In the genomic region with DNA sequence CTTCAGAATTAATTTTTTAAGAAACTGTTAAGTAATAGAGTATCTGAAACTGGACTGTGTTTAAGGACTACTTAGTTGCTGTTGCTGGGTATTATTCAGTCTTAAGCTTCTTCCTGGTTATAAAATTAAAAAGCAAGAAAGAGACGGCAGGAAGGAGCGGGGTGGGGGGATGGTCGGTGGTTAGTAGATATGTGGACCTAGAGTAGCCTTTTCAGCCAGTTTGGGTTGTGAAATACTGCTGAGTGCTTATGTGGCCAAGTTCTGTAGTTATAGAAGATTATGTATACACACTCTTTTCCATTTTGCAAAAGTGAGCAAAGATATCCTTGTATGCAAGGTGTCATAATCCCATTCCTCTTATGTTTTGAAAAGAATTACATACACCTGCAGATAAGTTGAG, we compare ENCODE assay signal across 13 cellular contexts. TPM values are rescaled to one million over a fixed set of nuclear protein-coding genes. Genes with fewer than 3 reads are reported as not detected.
DNase-seq lines count a peak whose midpoint lies in the region; ATAC-seq, FAIRE-seq and TF ChIP-seq lines count a peak whose summit lies in the region.
"Had no signal": no experiment of that assay in that cellular context is flagged by ENCODE, and none has a peak within 500 bp of the region (broad histone marks: within the 10 kb centered on the region; RNA-seq: fewer than 3 reads in every experiment).

No MANE protein-coding gene starts in this region.

- H3K27ac Mint-ChIP-seq in natural killer cell treated with Interleukin-12 subunit alpha and Interleukin-12 subunit beta and Interleukin-15 and Interleukin-18, amount 100 ng/mL, for 72 hours, result peak overlapping the region; percentile 52 to 57
- H3K27ac Mint-ChIP-seq: activated CD4-positive, alpha-beta T cell treated with anti-CD3 and anti-CD28 coated beads, Interleukin-2, amount 10 ng/mL, durations not matched to agents 7 days and 5 days had no signal

- H3K4me3 ChIP-seq in HL-60 (replicated peaks; ENCODE audit: insufficient read depth, low read length), result no peak overlapping the region
- H3K4me3 ChIP-seq in GM12878, result peak overlapping the region; percentile 49
- H3K4me3 ChIP-seq in ascending aorta, result no peak overlapping the region
- H3K4me3 ChIP-seq: SJCRH30 had no signal

- H3K9me3 ChIP-seq in GM12878 (replicated peaks; ENCODE audit: control insufficient read depth, insufficient read depth, low read length) (no peaks in the 10 kb centered on the region), ascending aorta (no peaks in the 10 kb centered on the region)
- H3K9me3 ChIP-seq: SJCRH30 had no signal

- peak overlapping the region; percentile 49 for H3K4me3 Mint-ChIP-seq in natural killer cell treated with Interleukin-12 subunit alpha and Interleukin-12 subunit beta and Interleukin-15 and Interleukin-18, amount 100 ng/mL, for 72 hours
- H3K4me3 Mint-ChIP-seq: activated CD4-positive, alpha-beta T cell treated with anti-CD3 and anti-CD28 coated beads, Interleukin-2, amount 10 ng/mL, durations not matched to agents 7 days and 5 days had no signal

- WGBS in GM12878 (ENCODE audit: insufficient coverage, insufficient replicate concordance, low lambda C conversion rate, missing lambda C conversion rate), result 3% methylated on average over 3 of the region's 3 CpGs

- in situ Hi-C loops in GM12878 (cut with MboI), result loop anchor here (25.0 kb wide), 1 partner anchor 491 kb away; a partner anchor contains a TSS

- BruUV-seq in GM12878 (replicated peaks; lab: Mats Ljungman, UMichigan), result no TSS peak

- H3K9ac ChIP-seq in GM12878 (ENCODE audit: control insufficient read depth, insufficient read depth, low read length), result peak overlapping the region; percentile 36
- H3K9ac ChIP-seq: parathyroid adenoma had no signal

- peak; percentile 63 for DNase-seq in EL
- DNase-seq in HL-60 (ENCODE audit: low read depth in 1 of 2, low spot score in 1 of 2), result peak in 1 of 2 experiments; percentile 71
- no peak for DNase-seq in GM12878 (ENCODE audit: low read depth, low spot score)
- DNase-seq in natural killer cell treated with Interleukin-12 subunit alpha and Interleukin-12 subunit beta and Interleukin-15 and Interleukin-18, amount 100 ng/mL, for 72 hours (ENCODE audit: low spot score), result no peak
- DNase-seq in ascending aorta (ENCODE audit: low spot score in 2 of 2), result no peak
- no peak for DNase-seq in substantia nigra (lab: John Stamatoyannopoulos, UW)
- no peak for DNase-seq in NCI-H146 treated with DMSO at 0.1 percent for 48 hours (lab: John Stamatoyannopoulos, UW; ENCODE audit: unreplicated experiment)
- no peak for DNase-seq in RKO (ENCODE audit: low spot score)
- DNase-seq: activated CD4-positive, alpha-beta T cell treated with anti-CD3 and anti-CD28 coated beads, Interleukin-2, amount 10 ng/mL, durations not matched to agents 7 days and 5 days; islet precursor cell; SJCRH30 had no signal

- H3K9me3 Mint-ChIP-seq in natural killer cell treated with Interleukin-12 subunit alpha and Interleukin-12 subunit beta and Interleukin-15 and Interleukin-18, amount 100 ng/mL, for 72 hours, result no peaks in the 10 kb centered on the region
- H3K9me3 Mint-ChIP-seq: activated CD4-positive, alpha-beta T cell treated with anti-CD3 and anti-CD28 coated beads, Interleukin-2, amount 10 ng/mL, durations not matched to agents 7 days and 5 days; activated naive CD4-positive, alpha-beta T cell treated with anti-CD3 and anti-CD28 coated beads, Interleukin-2, amount 50 U/mL, for 72 hours had no signal

- TF ChIP-seq POLR2A in GM12878 (IDR thresholded peaks at IDR 0.05; ENCODE audit: low read depth, low read length), result no peak

- H3K4me1 ChIP-seq in GM12878 (ENCODE audit: control insufficient read depth, insufficient read depth, low read length) (peaks cover 57% of the 10 kb centered on the region), ascending aorta (peaks cover 0 to 36% of the 10 kb centered on the region in 2 donors)
- H3K4me1 ChIP-seq: parathyroid adenoma, SJCRH30 had no signal

- intact Hi-C loops in GM12878 (cut with micrococcal nuclease; ENCODE audit: unreplicated experiment) (loop anchor here (2.0 kb wide), 1 partner anchor 15 kb away; no protein-coding TSS in a partner anchor), ascending aorta (cut with DNase I) (no loop called here)

- ATAC-seq in GM12878, result peak; percentile 27
- peak; percentile 45 to 53 for ATAC-seq in natural killer cell treated with Interleukin-12 subunit alpha and Interleukin-12 subunit beta and Interleukin-15 and Interleukin-18, amount 100 ng/mL, for 72 hours
- ATAC-seq: activated naive CD4-positive, alpha-beta T cell treated with anti-CD3 and anti-CD28 coated beads, Interleukin-2, amount 50 U/mL, for 72 hours had no signal

- H3K27ac ChIP-seq in HL-60 (replicated peaks) (peak overlapping the region; percentile 81), GM12878 (ENCODE audit: control insufficient read depth, insufficient read depth) (peak overlapping the region; percentile 91), ascending aorta (no peak overlapping the region), substantia nigra (ENCODE audit: low read depth, low read length, poor library complexity, severe bottlenecking) (no peak overlapping the region)
- H3K27ac ChIP-seq: parathyroid adenoma, SJCRH30 had no signal

- H3K4me2 ChIP-seq in GM12878 (ENCODE audit: control insufficient read depth, insufficient read depth), result peak overlapping the region; percentile 73

- no peak for TF ChIP-seq EP300 in GM12878 (IDR thresholded peaks at IDR 0.05; ENCODE audit: borderline replicate concordance in 1 of 2, control insufficient read depth in 1 of 2, low read depth in 2 of 2, low read length in 2 of 2)

- no peak overlapping the region for H2AFZ ChIP-seq in GM12878 (ENCODE audit: control insufficient read depth, low read depth, low read length)
- H2AFZ ChIP-seq: parathyroid adenoma had no signal

- peaks cover 51 to 58% of the 10 kb centered on the region in 2 donors for H3K4me1 Mint-ChIP-seq in natural killer cell treated with Interleukin-12 subunit alpha and Interleukin-12 subunit beta and Interleukin-15 and Interleukin-18, amount 100 ng/mL, for 72 hours (ENCODE audit: low read depth in 2 of 2)

- H3K36me3 Mint-ChIP-seq in natural killer cell treated with Interleukin-12 subunit alpha and Interleukin-12 subunit beta and Interleukin-15 and Interleukin-18, amount 100 ng/mL, for 72 hours, result no peaks in the 10 kb centered on the region
- H3K36me3 Mint-ChIP-seq: activated naive CD4-positive, alpha-beta T cell treated with anti-CD3 and anti-CD28 coated beads, Interleukin-2, amount 50 U/mL, for 72 hours had no signal

- SMC1A ChIA-PET in GM12878 (lab: Charles Lee; ENCODE audit: uncharacterized antibody, unreplicated experiment), result interaction anchor here (0.8 to 16.4 kb wide), 8 partner anchors 19 to 98 kb away, joined by 3 to 430 read pairs (median 8); no protein-coding TSS in a partner anchor

- peaks cover 0 to 2% of the 10 kb centered on the region in 2 donors for H3K27me3 Mint-ChIP-seq in natural killer cell treated with Interleukin-12 subunit alpha and Interleukin-12 subunit beta and Interleukin-15 and Interleukin-18, amount 100 ng/mL, for 72 hours

- RAD21 ChIA-PET in GM12878 (lab: Charles Lee; ENCODE audit: unreplicated experiment), result interaction anchor here (0.6 to 20.6 kb wide), 10 partner anchors 12 to 485 kb away, joined by 3 to 344 read pairs (median 3); a partner anchor contains a TSS

- TF ChIP-seq CTCF in HL-60 (IDR thresholded peaks at IDR 0.05; ENCODE audit: insufficient read depth, low read length) (no peak), GM12878 (IDR thresholded peaks at IDR 0.05 in 2 of 3, conservative IDR thresholded peaks at IDR 0.05 in 1 of 3; ENCODE audit: control insufficient read depth in 2 of 3, extremely low read depth in 1 of 3, insufficient read depth in 1 of 3, low read depth in 3 of 3, low read length in 3 of 3) (no peak), ascending aorta (IDR thresholded peaks at IDR 0.05) (no peak)

- CTCF ChIA-PET in GM12878 (lab: Yijun Ruan, JAX), result interaction anchor here (0.9 to 1.6 kb wide), 6 partner anchors 8 to 495 kb away, joined by 3 to 9 read pairs (median 4); no protein-coding TSS in a partner anchor

- H3K36me3 ChIP-seq in GM12878 (ENCODE audit: control insufficient read depth in 2 of 2, insufficient read depth in 2 of 2, low read length in 1 of 2), result no peaks in the 10 kb centered on the region
- no peaks in the 10 kb centered on the region for H3K36me3 ChIP-seq in ascending aorta
- H3K36me3 ChIP-seq: SJCRH30 had no signal

- FAIRE-seq in GM12878 (lab: Jason Lieb, UNC), result no peak

- no peaks in the 10 kb centered on the region for H4K20me1 ChIP-seq in GM12878 (ENCODE audit: control insufficient read depth, insufficient read depth)

- POLR2A ChIA-PET in GM12878 (lab: Charles Lee), result interaction anchor here (0.7 to 13.8 kb wide), 6 partner anchors 8 to 51 kb away, joined by 3 to 314 read pairs (median 6); a partner anchor contains a TSS

- TF ChIP-seq RAD21 in GM12878 (IDR thresholded peaks at IDR 0.05; ENCODE audit: insufficient read depth, low read depth, low read length), result no peak

- H3K79me2 ChIP-seq in GM12878 (ENCODE audit: control insufficient read depth, insufficient read depth, low read length), result peaks cover 98% of the 10 kb centered on the region

- H3K27me3 ChIP-seq in HL-60 (ENCODE audit: insufficient read depth, poor library complexity, severe bottlenecking), result no peaks in the 10 kb centered on the region
- no peaks in the 10 kb centered on the region for H3K27me3 ChIP-seq in GM12878 (replicated peaks in 1 of 2; ENCODE audit: control insufficient read depth in 2 of 2, insufficient read depth in 2 of 2, low read length in 1 of 2)
- no peaks in the 10 kb centered on the region for H3K27me3 ChIP-seq in ascending aorta
- H3K27me3 ChIP-seq: SJCRH30 had no signal

RNA-seq across cellular contexts. Expression of a gene that starts 28.5 kb away (rescaled TPM):
- 1,689 and 1,819 TPM in 2 replicates for total RNA-seq in GM12878 (2013; cell fraction: nucleolus; rRNA removed)
- total RNA-seq in GM12878 (2014; rRNA removed), result 49.0 and 50.6 TPM in 2 replicates
- 48.9 and 56.3 TPM in 2 replicates for total RNA-seq in GM12878 (2014; rRNA removed; fragmentation: Illumina TruSeq; extraction: Trizol)
- 87.3 and 96.4 TPM in 2 replicates for total RNA-seq in GM12878 (2021)
- polyA plus RNA-seq in GM12878 (2011; ENCODE audit: low read depth), result 62.6 TPM
- polyA plus RNA-seq in GM12878 (2011; rRNA removed), result 67.6 and 71.9 TPM in 2 replicates
- polyA plus RNA-seq in GM12878 (2011; cell fraction: cytosol; rRNA removed), result 46.8 and 51.7 TPM in 2 replicates
- 366 and 390 TPM in 2 replicates for polyA plus RNA-seq in GM12878 (2011; cell fraction: nucleus; rRNA removed)
- polyA plus RNA-seq in GM12878 (2012), result 54.9 and 67.5 TPM in 2 replicates
- polyA plus RNA-seq in GM12878 (2014; fragmentation: Illumina TruSeq; extraction: Trizol), result 41.3 and 57.2 TPM in 2 replicates
- polyA plus RNA-seq in GM12878 (2014; fragmentation: Nextera tagmentation; extraction: Ambion mirVana), result 1 to 10 TPM; 5.1 to 5.8 TPM
- 40.2 and 49.4 TPM in 2 replicates for polyA plus RNA-seq in GM12878 (2014; rRNA removed)
- 10 to 100 TPM in 1 of 2 experiments, 1 to 10 TPM in 1; 10.0 to 11.2 TPM for polyA plus RNA-seq in GM12878 (2016; fragmentation: Nextera tagmentation; extraction: Ambion mirVana)
- 414 and 436 TPM in 2 replicates for polyA minus RNA-seq in GM12878 (2011; rRNA and poly(A)+ RNA removed)
- polyA minus RNA-seq in GM12878 (2011; cell fraction: cytosol; rRNA and poly(A)+ RNA removed), result 45.6 and 49.8 TPM in 2 replicates
- polyA minus RNA-seq in GM12878 (2011; cell fraction: nucleus; rRNA and poly(A)+ RNA removed), result 344 and 514 TPM in 2 replicates
- total RNA-seq in natural killer cell treated with Interleukin-12 subunit alpha and Interleukin-12 subunit beta and Interleukin-15 and Interleukin-18, amount 100 ng/mL, for 72 hours, result 10 to 100 TPM; 40.1 to 70.3 TPM
- 262 TPM for total RNA-seq in ascending aorta

Comparison
In these comparisons a context has a peak if more than half of its experiments do, and no peak if none do; other contexts are left out.
1. H3K27ac ChIP-seq: peak in HL-60 (single experiment) and GM12878 (single experiment); none in ascending aorta (0 of 2) and substantia nigra (single experiment).